ENCODE assay signal across 1 cellular context in the genomic region with DNA sequence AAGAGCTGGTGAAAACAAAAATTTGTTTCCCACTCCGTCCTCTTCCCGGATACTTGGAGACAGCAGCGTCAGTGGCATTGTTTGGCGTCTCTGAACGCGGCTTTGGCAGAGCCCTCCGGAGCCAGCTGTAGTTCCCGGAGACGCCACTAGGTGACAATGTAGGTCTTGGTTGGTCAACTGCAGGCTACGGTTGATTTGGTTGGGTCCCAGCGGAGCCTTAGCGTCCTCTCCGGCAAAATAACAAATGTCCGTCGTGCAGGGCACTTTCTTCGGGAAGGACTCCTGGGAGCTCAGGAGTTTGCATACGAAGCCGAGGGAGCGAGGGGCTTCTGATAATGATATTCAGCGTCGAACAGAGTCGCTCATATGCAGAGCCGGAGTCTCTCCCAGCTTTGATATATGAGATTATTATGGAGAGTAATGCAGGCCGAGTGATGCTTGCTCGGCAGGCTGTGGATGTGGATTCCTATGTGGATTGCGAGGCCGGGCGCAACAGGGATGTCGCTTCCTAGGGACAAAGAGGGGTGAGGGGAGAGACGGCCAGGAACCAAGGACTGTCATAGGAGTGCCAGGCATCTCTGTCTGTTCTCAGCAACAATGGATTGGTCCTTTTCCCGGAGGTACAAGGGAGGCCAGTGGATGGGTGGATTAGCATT.
TF ChIP-seq lines count a peak whose summit lies in the region.

No MANE protein-coding gene starts in this region.

TF ChIP-seq in HepG2, 621 proteins besides CTCF, POLR2A, EP300 and RAD21 (continued from another document):
- peak; percentile 34; the same call in 1 of the 2 replicates for TF ChIP-seq KDM2A (CRISPR knock-in tag; IDR thresholded peaks at IDR 0.05; ENCODE audit: borderline replicate concordance, low read depth)
- 0 out of 2 replicates have a peak, but pooled peaks have one; percentile 21 for TF ChIP-seq ZNF263 (CRISPR knock-in tag; IDR thresholded peaks at IDR 0.05)
- TF ChIP-seq, protein P1, sequence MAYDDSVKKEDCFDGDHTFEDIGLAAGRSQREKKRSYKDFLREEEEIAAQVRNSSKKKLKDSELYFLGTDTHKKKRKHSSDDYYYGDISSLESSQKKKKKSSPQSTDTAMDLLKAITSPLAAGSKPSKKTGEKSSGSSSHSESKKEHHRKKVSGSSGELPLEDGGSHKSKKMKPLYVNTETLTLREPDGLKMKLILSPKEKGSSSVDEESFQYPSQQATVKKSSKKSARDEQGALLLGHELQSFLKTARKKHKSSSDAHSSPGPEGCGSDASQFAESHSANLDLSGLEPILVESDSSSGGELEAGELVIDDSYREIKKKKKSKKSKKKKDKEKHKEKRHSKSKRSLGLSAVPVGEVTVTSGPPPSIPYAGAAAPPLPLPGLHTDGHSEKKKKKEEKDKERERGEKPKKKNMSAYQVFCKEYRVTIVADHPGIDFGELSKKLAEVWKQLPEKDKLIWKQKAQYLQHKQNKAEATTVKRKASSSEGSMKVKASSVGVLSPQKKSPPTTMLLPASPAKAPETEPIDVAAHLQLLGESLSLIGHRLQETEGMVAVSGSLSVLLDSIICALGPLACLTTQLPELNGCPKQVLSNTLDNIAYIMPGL (CRISPR knock-in tag; IDR thresholded peaks at IDR 0.05; ENCODE audit: borderline replicate concordance in 1 of 2, low read depth in 1 of 2) = 0 out of 4 replicates have a peak, but pooled peaks of 1 of the 2 experiments have one; percentile 43
- peak; percentile 84 for TF ChIP-seq RFX5 (IDR thresholded peaks at IDR 0.05; ENCODE audit: low read depth, low read length)
- TF ChIP-seq, protein P2, sequence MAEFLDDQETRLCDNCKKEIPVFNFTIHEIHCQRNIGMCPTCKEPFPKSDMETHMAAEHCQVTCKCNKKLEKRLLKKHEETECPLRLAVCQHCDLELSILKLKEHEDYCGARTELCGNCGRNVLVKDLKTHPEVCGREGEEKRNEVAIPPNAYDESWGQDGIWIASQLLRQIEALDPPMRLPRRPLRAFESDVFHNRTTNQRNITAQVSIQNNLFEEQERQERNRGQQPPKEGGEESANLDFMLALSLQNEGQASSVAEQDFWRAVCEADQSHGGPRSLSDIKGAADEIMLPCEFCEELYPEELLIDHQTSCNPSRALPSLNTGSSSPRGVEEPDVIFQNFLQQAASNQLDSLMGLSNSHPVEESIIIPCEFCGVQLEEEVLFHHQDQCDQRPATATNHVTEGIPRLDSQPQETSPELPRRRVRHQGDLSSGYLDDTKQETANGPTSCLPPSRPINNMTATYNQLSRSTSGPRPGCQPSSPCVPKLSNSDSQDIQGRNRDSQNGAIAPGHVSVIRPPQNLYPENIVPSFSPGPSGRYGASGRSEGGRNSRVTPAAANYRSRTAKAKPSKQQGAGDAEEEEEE (CRISPR knock-in tag; IDR thresholded peaks at IDR 0.05; ENCODE audit: borderline replicate concordance) = no peak
- TF ChIP-seq STAG1 (CRISPR knock-in tag; IDR thresholded peaks at IDR 0.05) = peak; percentile 71
